ENCODE assay signal across 12 cellular contexts in the genomic region with DNA sequence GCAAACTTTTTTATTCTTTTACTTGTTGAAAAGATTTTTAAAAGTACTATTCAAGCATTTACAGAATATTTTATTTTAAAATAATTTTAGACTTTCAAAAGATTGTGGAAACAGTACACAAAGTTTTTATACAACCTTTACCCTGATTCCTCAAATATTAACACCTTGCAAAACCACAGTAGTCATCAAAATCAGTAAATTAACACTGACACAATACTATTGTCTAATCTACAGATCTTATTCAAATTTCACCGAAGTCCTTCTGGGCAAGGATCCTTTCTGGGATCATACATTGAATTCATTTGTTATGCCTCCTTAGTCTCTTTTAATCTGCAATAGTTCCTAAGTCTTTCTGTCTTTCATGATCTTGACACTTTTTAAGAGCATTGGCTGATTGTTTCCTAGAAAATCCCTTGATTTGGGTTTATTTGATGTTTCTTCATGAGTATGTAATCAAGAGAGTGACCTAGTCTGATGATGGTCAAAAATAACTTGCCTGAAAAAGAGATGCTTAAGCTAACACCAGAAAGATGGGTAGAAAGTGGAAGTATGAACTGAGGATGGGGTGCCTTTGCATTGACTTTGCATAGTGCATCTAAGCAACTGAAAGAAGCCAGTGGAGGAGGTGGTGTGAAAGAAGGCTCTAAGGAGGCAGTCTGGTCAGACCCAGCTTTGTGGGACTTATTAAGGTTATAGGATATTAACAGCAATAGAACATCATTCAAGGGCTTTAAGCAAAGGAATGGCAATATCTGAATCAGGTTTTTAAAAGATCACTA. TPM values are rescaled to one million over a fixed set of nuclear protein-coding genes. Genes with fewer than 3 reads are reported as not detected.
A peak's percentile ranks its signal among the peaks of the same experiment; 100 is the strongest.
DNase-seq lines count a peak whose midpoint lies in the region; ATAC-seq, FAIRE-seq and TF ChIP-seq lines count a peak whose summit lies in the region.
"Had no signal": no experiment of that assay in that cellular context is flagged by ENCODE, and none has a peak within 500 bp of the region (broad histone marks: within the 10 kb centered on the region; RNA-seq: fewer than 3 reads in every experiment).

No MANE protein-coding gene starts in this region.

- FAIRE-seq in GM18507 (lab: Jason Lieb, UNC) (peak; percentile 98), RCC 7860 (lab: Jason Lieb, UNC) (peak; percentile 4)

- H3K4me3 ChIP-seq in foreskin fibroblast (ENCODE audit: low read depth in 1 of 2, low read length in 2 of 2): no peak overlapping the region
- H3K4me3 ChIP-seq in mucosa of descending colon: no peak overlapping the region
- H3K4me3 ChIP-seq in heart right ventricle: no peak overlapping the region
- H3K4me3 ChIP-seq: PC-9 had no signal

- intact Hi-C loops in mucosa of descending colon (cut with DNase I, micrococcal nuclease): no loop called here
- intact Hi-C loops in heart right ventricle (cut with DNase I): loop anchor here in 1 of 10 donors (5.0 kb wide), 1 partner anchor 43 kb away; no protein-coding TSS in a partner anchor

- 92 to 95% methylated on average over 1 of the region's 1 CpG for WGBS in heart right ventricle, 2 donors

- DNase-seq in GM18507 (ENCODE audit: extremely low spot score, insufficient read length, low read depth): no peak
- DNase-seq in RCC 7860 (ENCODE audit: low spot score): no peak
- no peak for DNase-seq in NCI-H2196 treated with DMSO at 0.1 percent for 48 hours (lab: John Stamatoyannopoulos, UW; ENCODE audit: unreplicated experiment)
- no peak for DNase-seq in foreskin fibroblast
- no peak for DNase-seq in mucosa of descending colon
- no peak for DNase-seq in heart right ventricle
- DNase-seq: kidney, NCI-H1436 treated with DMSO at 0.1 percent for 48 hours, PC-9 had no signal

- no peak for TF ChIP-seq CTCF in foreskin fibroblast (IDR thresholded peaks at IDR 0.05; ENCODE audit: low read depth, low read length)
- TF ChIP-seq CTCF in mucosa of descending colon (IDR thresholded peaks at IDR 0.05): no peak
- TF ChIP-seq CTCF in heart right ventricle (IDR thresholded peaks at IDR 0.05): no peak

- peak; percentile 37 for ATAC-seq in GM21360 (IDR thresholded peaks at IDR 0.05; ENCODE audit: unreplicated experiment)
- peak; percentile 81 for ATAC-seq in HG03045 (IDR thresholded peaks at IDR 0.05; ENCODE audit: unreplicated experiment)
- ATAC-seq in mucosa of descending colon: no peak
- ATAC-seq in heart right ventricle: no peak

- no peak overlapping the region for H3K27ac ChIP-seq in heart right ventricle
- H3K27ac ChIP-seq: C4-2B, PC-9 had no signal

- H3K9me3 ChIP-seq in mucosa of descending colon: no peaks in the 10 kb centered on the region
- no peaks in the 10 kb centered on the region for H3K9me3 ChIP-seq in heart right ventricle

- no peaks in the 10 kb centered on the region for H3K27me3 ChIP-seq in heart right ventricle

- peaks cover 15% of the 10 kb centered on the region for H3K4me1 ChIP-seq in mucosa of descending colon (ENCODE audit: low read depth)
- peaks cover 0 to 49% (median 0%) of the 10 kb centered on the region in 9 donors for H3K4me1 ChIP-seq in heart right ventricle

- H3K36me3 ChIP-seq in mucosa of descending colon (ENCODE audit: low read depth): no peaks in the 10 kb centered on the region
- H3K36me3 ChIP-seq in heart right ventricle: no peaks in the 10 kb centered on the region

RNA-seq across cellular contexts. Expression of gene STAMBPL1, which starts 9.7 kb away (rescaled TPM):
- total RNA-seq in mucosa of descending colon (10 to 100 TPM; 19.2 to 44.2 (median 20.0) TPM), heart right ventricle (1 to 10 TPM; 1.9 to 3.3 (median 2.7) TPM)
- 1 to 10 TPM in 1 of 2 donors, under 1 TPM in 1; 0.94 to 2.6 TPM for polyA plus RNA-seq in heart right ventricle

RNA-seq across cellular contexts. Expression of gene ANKRD22, which starts 38.1 kb away (rescaled TPM):
- total RNA-seq in mucosa of descending colon: 10 to 100 TPM in 2 of 3 donors, 1 to 10 TPM in 1; 9.0 to 30.6 (median 18.9) TPM
- total RNA-seq in heart right ventricle: 1 to 10 TPM in 1 of 10 donors, under 1 TPM in 2, not detected in 7; 0.14 to 4.9 (median 0.17) TPM
- under 1 TPM in 1 of 2 donors, not detected in 1; 0.12 TPM for polyA plus RNA-seq in heart right ventricle

Comparison
In these comparisons a context has a peak if more than half of its experiments do, and no peak if none do; other contexts are left out.
1. ATAC-seq: peak in GM21360 (single experiment) and HG03045 (single experiment); none in mucosa of descending colon (single experiment) and heart right ventricle (0 of 8).
2. RNA of gene STAMBPL1, which starts 9.7 kb away (total RNA-seq): 19.2 to 44.2 TPM in mucosa of descending colon; 1.9 to 3.3 TPM in heart right ventricle; every median in the first group is over 4 times any median in the second.